In genomic region chr3:169215953-169216352, GRCh38 we compare ENCODE assay signal across 16 cellular contexts.
"Had no signal": no experiment of that assay in that cellular context is flagged by ENCODE, and none has a peak within 500 bp of the region (broad histone marks: within the 10 kb centered on the region; RNA-seq: fewer than 3 reads in every experiment).

No MANE protein-coding gene starts in this region.

- H3K4me2 ChIP-seq: hepatocyte, smooth muscle cell had no signal

- H3K4me1 ChIP-seq: right atrium auricular region had no signal

- ATAC-seq: effector memory CD8-positive, alpha-beta T cell; left colon; naive thymus-derived CD4-positive, alpha-beta T cell had no signal

- H3K27ac ChIP-seq: hepatocyte, right atrium auricular region had no signal

- H2AFZ ChIP-seq: hepatocyte had no signal

- H3K36me3 ChIP-seq: right atrium auricular region had no signal

- DNase-seq: cerebellar nuclear complex; effector memory CD8-positive, alpha-beta T cell; erythroblast; foreskin melanocyte; head of caudate nucleus; left colon; naive thymus-derived CD4-positive, alpha-beta T cell; nephron progenitor cell; posterior cingulate gyrus; stimulated activated CD4-positive, alpha-beta T cell treated with anti-CD3 and anti-CD28 coated beads, Interleukin-2, amount 100 ng/mL, for 48 hours; stimulated activated naive CD4-positive, alpha-beta T cell treated with Interleukin-2 at 50 U/mL for 16 hours; trophoblast cell had no signal

- H3K27me3 ChIP-seq: hepatocyte, right atrium auricular region had no signal

- FAIRE-seq: colon had no signal

- H3K9me3 ChIP-seq: right atrium auricular region had no signal

- H3K4me3 ChIP-seq: hepatocyte, right atrium auricular region, smooth muscle cell had no signal
